ENCODE assay signal across 9 cellular contexts in the genomic region with DNA sequence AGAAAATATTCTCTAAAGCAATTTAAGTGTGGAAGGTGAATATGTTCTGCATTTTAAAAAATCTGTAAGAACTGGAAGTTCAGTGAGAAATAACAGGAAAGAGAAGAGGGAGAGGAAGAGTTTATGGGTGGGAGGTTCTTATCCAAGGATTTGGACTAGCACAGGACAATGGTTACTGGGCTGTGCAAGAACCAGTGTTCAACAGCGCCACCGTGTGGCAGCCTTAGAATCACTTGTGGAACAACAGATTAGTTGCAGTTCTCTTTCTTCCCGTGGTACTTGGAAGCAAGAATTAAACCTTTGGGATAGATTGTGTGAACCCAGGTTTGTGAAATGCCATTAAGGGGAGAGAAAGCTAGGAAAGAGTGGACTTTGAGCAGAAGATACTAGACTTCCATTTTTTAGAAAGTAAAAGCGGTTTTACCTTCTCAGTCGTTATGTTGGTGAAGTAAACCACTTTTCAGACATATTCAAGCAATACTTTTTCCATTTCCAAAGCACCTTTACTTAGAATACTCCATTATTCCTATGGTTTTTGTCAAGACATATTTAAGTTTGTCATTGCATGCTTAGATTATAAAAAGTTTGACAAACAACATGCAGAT.
DNase-seq lines count a peak whose midpoint lies in the region; ATAC-seq and TF ChIP-seq lines count a peak whose summit lies in the region.
"Had no signal": no experiment of that assay in that cellular context is flagged by ENCODE, and none has a peak within 500 bp of the region (broad histone marks: within the 10 kb centered on the region; RNA-seq: fewer than 3 reads in every experiment).

No MANE protein-coding gene starts in this region.

- H3K4me3 ChIP-seq in SJSA1 (no peak overlapping the region), fibroblast of pulmonary artery (replicated peaks; ENCODE audit: low read depth, low read length) (no peak overlapping the region)
- H3K4me3 ChIP-seq: lung had no signal

- H3K9me3 ChIP-seq in SJSA1 (replicated peaks) = peaks cover 16% of the 10 kb centered on the region

- H3K9me3 Mint-ChIP-seq in stimulated activated naive CD8-positive, alpha-beta T cell treated with anti-CD3 and anti-CD28 coated beads, Interleukin-15, amount 100 ng/mL, for 72 hours = peaks cover 31 to 55% of the 10 kb centered on the region in 2 donors

- ATAC-seq in stimulated activated naive CD8-positive, alpha-beta T cell treated with anti-CD3 and anti-CD28 coated beads, Interleukin-15, amount 100 ng/mL, for 72 hours = no peak
- ATAC-seq in HG03108 (IDR thresholded peaks at IDR 0.05; ENCODE audit: unreplicated experiment) (no peak), GM18873 (IDR thresholded peaks at IDR 0.05; ENCODE audit: low FRiP score, unreplicated experiment) (no peak)

- no peaks in the 10 kb centered on the region for H3K27me3 Mint-ChIP-seq in stimulated activated naive CD8-positive, alpha-beta T cell treated with anti-CD3 and anti-CD28 coated beads, Interleukin-15, amount 100 ng/mL, for 72 hours

- H3K4me1 ChIP-seq in SJSA1 (replicated peaks) = no peaks in the 10 kb centered on the region

- H3K4me1 Mint-ChIP-seq in stimulated activated naive CD8-positive, alpha-beta T cell treated with anti-CD3 and anti-CD28 coated beads, Interleukin-15, amount 100 ng/mL, for 72 hours = no peaks in the 10 kb centered on the region

- in situ Hi-C loops in GM13977 (cut with MboI; ENCODE audit: low pct_unique_long_range_greater_than_20kb, low sequenced_read_pairs, unreplicated experiment) = no loop called here

- H3K27me3 ChIP-seq in SJSA1 (replicated peaks) = no peaks in the 10 kb centered on the region

- no peak overlapping the region for H3K27ac ChIP-seq in SJSA1

- TF ChIP-seq CTCF in AG09319 (IDR thresholded peaks at IDR 0.05; ENCODE audit: low read depth, low read length) = peak; percentile 36
- peak; percentile 63 for TF ChIP-seq CTCF in GM13977 (IDR thresholded peaks at IDR 0.05; ENCODE audit: extremely low read depth, insufficient read depth, missing control alignments)
- peak; percentile 38 for TF ChIP-seq CTCF in fibroblast of pulmonary artery (IDR thresholded peaks at IDR 0.05; ENCODE audit: low read length, missing control alignments)

- no peak overlapping the region for H3K4me3 Mint-ChIP-seq in stimulated activated naive CD8-positive, alpha-beta T cell treated with anti-CD3 and anti-CD28 coated beads, Interleukin-15, amount 100 ng/mL, for 72 hours

- peak overlapping the region; percentile 8 to 50 for H3K27ac Mint-ChIP-seq in stimulated activated naive CD8-positive, alpha-beta T cell treated with anti-CD3 and anti-CD28 coated beads, Interleukin-15, amount 100 ng/mL, for 72 hours

- H3K36me3 ChIP-seq in SJSA1 = no peaks in the 10 kb centered on the region

- DNase-seq in AG09319 (ENCODE audit: extremely low read depth, low read depth) (no peak), GM13977 (ENCODE audit: low spot score) (no peak), SJSA1 (ENCODE audit: low read depth in 1 of 2, low spot score in 2 of 2) (peak; percentile 8 to 46), fibroblast of pulmonary artery (ENCODE audit: low read depth) (peak; percentile 26), anterior cingulate cortex (lab: John Stamatoyannopoulos, UW) (no peak)
- DNase-seq in stimulated activated naive CD8-positive, alpha-beta T cell treated with anti-CD3 and anti-CD28 coated beads, Interleukin-15, amount 100 ng/mL, for 72 hours = peak; percentile 7 to 25

Comparison
In these comparisons a context has a peak if more than half of its experiments do, and no peak if none do; other contexts are left out.
1. DNase-seq: peak in SJSA1 (2 of 2), fibroblast of pulmonary artery (single experiment) and stimulated activated naive CD8-positive, alpha-beta T cell treated with anti-CD3 and anti-CD28 coated beads, Interleukin-15, amount 100 ng/mL, for 72 hours (2 of 2); none in AG09319 (single experiment), GM13977 (single experiment) and anterior cingulate cortex (0 of 58).
2. Peak in every context shown above with its lines, with median percentiles within 50 percentile points of each other: CTCF ChIP-seq.